1 cellular context compared by ENCODE assay signal in the genomic region with DNA sequence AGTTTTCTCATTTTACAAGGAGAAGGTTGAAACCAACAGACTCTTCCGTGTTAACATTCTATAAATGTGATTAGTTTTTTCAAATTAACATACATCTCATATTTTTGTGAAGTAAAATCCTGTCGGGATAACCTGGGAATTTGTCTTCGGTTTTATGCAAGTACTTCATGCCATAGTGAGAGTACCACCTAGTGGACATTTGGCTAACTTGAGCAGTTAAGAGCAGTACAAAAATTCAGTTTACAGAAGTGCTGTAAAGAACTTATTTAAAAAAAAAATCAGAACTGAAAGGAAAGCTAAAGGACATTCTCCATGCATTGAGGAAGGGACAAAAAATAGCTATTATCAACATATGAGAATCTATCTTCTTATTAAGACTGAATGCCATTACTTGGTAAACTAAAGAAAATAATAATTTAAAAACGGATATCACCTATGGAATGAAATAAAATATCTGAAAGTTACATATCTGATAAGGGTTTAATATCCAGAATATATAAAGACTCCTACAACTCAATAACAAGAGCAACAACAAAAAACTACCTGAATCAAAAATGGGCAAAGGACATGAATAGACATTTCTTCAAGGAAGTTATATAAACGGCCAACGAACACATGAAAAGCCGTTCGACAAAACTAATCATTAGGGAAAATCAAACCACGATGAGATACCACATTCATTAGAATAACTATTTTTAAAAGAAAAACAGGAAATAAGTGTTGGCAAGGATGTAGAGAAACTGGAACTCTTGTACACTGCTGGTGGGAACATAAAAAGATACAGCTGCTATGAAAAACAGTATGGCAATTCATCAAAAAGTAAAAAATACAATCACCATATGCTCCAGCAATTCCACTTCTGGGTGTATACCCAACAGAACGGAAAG.
A peak's percentile ranks its signal among the peaks of the same experiment; 100 is the strongest.
TF ChIP-seq lines count a peak whose summit lies in the region.

No MANE protein-coding gene starts in this region.

TF ChIP-seq in HepG2, 621 proteins besides CTCF, POLR2A, EP300 and RAD21 (continued from another document):
- no peak for TF ChIP-seq POLR2AphosphoS2 (IDR thresholded peaks at IDR 0.05; ENCODE audit: low read depth, low read length)
- no peak for TF ChIP-seq ZFP82 (CRISPR knock-in tag; IDR thresholded peaks at IDR 0.05; ENCODE audit: borderline replicate concordance)
- TF ChIP-seq HNRNPK (IDR thresholded peaks at IDR 0.05; ENCODE audit: low read depth, low read length, poor library complexity, severe bottlenecking) = no peak
- TF ChIP-seq STAG1 (CRISPR knock-in tag; IDR thresholded peaks at IDR 0.05) = peak; percentile 41
